ENCODE assay signal across 8 cellular contexts in genomic region chr11:119029340-119030028, GRCh38. TPM values are rescaled to one million over a fixed set of nuclear protein-coding genes. Genes with fewer than 3 reads are reported as not detected.
A peak's percentile ranks its signal among the peaks of the same experiment; 100 is the strongest.
DNase-seq lines count a peak whose midpoint lies in the region; ATAC-seq lines count a peak whose summit lies in the region.

No MANE protein-coding gene starts in this region.

- peak overlapping the region; percentile 79; the same call in 1 of the 2 replicates for H3K4me3 ChIP-seq in iPS DF 6.9 (ENCODE audit: low read length)
- peak overlapping the region; percentile 90 to 94 (median 90) for H3K4me3 ChIP-seq in skeletal muscle tissue (ENCODE audit: low read length in 3 of 3)

- no peaks in the 10 kb centered on the region for H3K9me3 ChIP-seq in iPS DF 6.9 (ENCODE audit: control insufficient read depth, insufficient read depth, low read length)
- no peaks in the 10 kb centered on the region for H3K9me3 ChIP-seq in skeletal muscle tissue (ENCODE audit: control insufficient read depth in 3 of 3, low read length in 3 of 3)

- H3K27me3 ChIP-seq in iPS DF 6.9 (ENCODE audit: control insufficient read depth, insufficient read depth, low read length) (no peaks in the 10 kb centered on the region), skeletal muscle tissue (ENCODE audit: control insufficient read depth in 3 of 3, insufficient read depth in 3 of 3, low read length in 3 of 3) (no peaks in the 10 kb centered on the region)

- no peaks in the 10 kb centered on the region for H3K9me3 Mint-ChIP-seq in IgD-negative memory B cell

- peak overlapping the region; percentile 7 to 59 (median 13) for H3K27ac Mint-ChIP-seq in IgD-negative memory B cell

- no CpG with 5 or more reads among the region's 10 CpGs for WGBS in iPS DF 6.9 (ENCODE audit: insufficient coverage, insufficient read length)

- peak overlapping the region; percentile 38 to 94 (median 87) for H3K4me3 Mint-ChIP-seq in IgD-negative memory B cell

- peak overlapping the region; percentile 83 to 90 (median 86) for H3K9ac ChIP-seq in skeletal muscle tissue (ENCODE audit: low read depth in 1 of 3, low read length in 3 of 3)

- H3K36me3 Mint-ChIP-seq in IgD-negative memory B cell: no peaks in the 10 kb centered on the region

- ATAC-seq in GM19043 (IDR thresholded peaks at IDR 0.05; ENCODE audit: low read depth, unreplicated experiment): peak; percentile 5

- DNase-seq in 8988T: peak; percentile 18
- DNase-seq in activated naive CD4-positive, alpha-beta T cell treated with anti-CD3 and anti-CD28 coated beads, Interleukin-2, amount 50 U/mL, for 16 hours: peak; percentile 69
- DNase-seq in iPS DF 6.9 (ENCODE audit: low read depth, low spot score): no peak
- DNase-seq in SW 1271 (lab: John Stamatoyannopoulos, UW): no peak
- no peak for DNase-seq in activated CD4-positive, CD25-positive, alpha-beta regulatory T cell treated with anti-CD3 and anti-CD28 coated beads, Interleukin-2, amount 50 U/mL, for 72 hours

- no peak overlapping the region for H3K27ac ChIP-seq in iPS DF 6.9 (ENCODE audit: low read length)
- peak overlapping the region; percentile 78 for H3K27ac ChIP-seq in skeletal muscle tissue (ENCODE audit: low read depth, low read length)

- peaks cover 8% of the 10 kb centered on the region for H3K4me1 ChIP-seq in iPS DF 6.9 (ENCODE audit: control insufficient read depth, insufficient read depth, low read length)
- H3K4me1 ChIP-seq in skeletal muscle tissue (ENCODE audit: control insufficient read depth in 3 of 3, insufficient read depth in 3 of 3, low read length in 3 of 3): peaks cover 55 to 58% (median 57%) of the 10 kb centered on the region in 3 donors

- H3K27me3 Mint-ChIP-seq in IgD-negative memory B cell: no peaks in the 10 kb centered on the region

- peaks cover 11 to 13% (median 12%) of the 10 kb centered on the region in 3 donors for H3K4me1 Mint-ChIP-seq in IgD-negative memory B cell

- H3K36me3 ChIP-seq in iPS DF 6.9 (ENCODE audit: control insufficient read depth, insufficient read depth, low read length) (peaks cover 29% of the 10 kb centered on the region), skeletal muscle tissue (ENCODE audit: control insufficient read depth in 3 of 3, insufficient read depth in 3 of 3, low read length in 3 of 3) (peaks cover 12 to 21% (median 18%) of the 10 kb centered on the region in 3 donors)

RNA-seq across cellular contexts. Expression of gene SLC37A4, which starts 1.2 kb away (rescaled TPM):
- polyA plus RNA-seq in IgD-negative memory B cell: 10.9 TPM
- 6.8 TPM for total RNA-seq in skeletal muscle tissue

RNA-seq across cellular contexts. Expression of gene TRAPPC4, which starts 10.9 kb away (rescaled TPM):
- 81.5 TPM for polyA plus RNA-seq in IgD-negative memory B cell
- 39.1 TPM for total RNA-seq in skeletal muscle tissue

RNA-seq across cellular contexts. Expression of gene RPS25, which starts 11.3 kb away (rescaled TPM):
- 4,856 TPM for polyA plus RNA-seq in IgD-negative memory B cell
- 1,590 TPM for total RNA-seq in skeletal muscle tissue

RNA-seq across cellular contexts. Expression of gene HYOU1, which starts 27.5 kb away (rescaled TPM):
- polyA plus RNA-seq in IgD-negative memory B cell: 16.4 TPM
- 23.0 TPM for total RNA-seq in skeletal muscle tissue

RNA-seq across cellular contexts. Expression of gene CENATAC, which starts 31.5 kb away (rescaled TPM):
- polyA plus RNA-seq in IgD-negative memory B cell: 11.2 TPM
- 8.4 TPM for total RNA-seq in skeletal muscle tissue

Comparison
In these comparisons a context has a peak if more than half of its experiments do, and no peak if none do; other contexts are left out.
1. DNase-seq: peak in 8988T (single experiment) and activated naive CD4-positive, alpha-beta T cell treated with anti-CD3 and anti-CD28 coated beads, Interleukin-2, amount 50 U/mL, for 16 hours (single experiment); none in iPS DF 6.9 (single experiment), SW 1271 (0 of 2) and activated CD4-positive, CD25-positive, alpha-beta regulatory T cell treated with anti-CD3 and anti-CD28 coated beads, Interleukin-2, amount 50 U/mL, for 72 hours (single experiment).